10 cellular contexts compared by ENCODE assay signal in genomic region chr11:19919050-19919561, GRCh38.
DNase-seq lines count a peak whose midpoint lies in the region; TF ChIP-seq lines count a peak whose summit lies in the region.
"Had no signal": no experiment of that assay in that cellular context is flagged by ENCODE, and none has a peak within 500 bp of the region (broad histone marks: within the 10 kb centered on the region; RNA-seq: fewer than 3 reads in every experiment).

No MANE protein-coding gene starts in this region.

- DNase-seq in DMS53 (lab: John Stamatoyannopoulos, UW) (peak; percentile 96), RWPE1 (ENCODE audit: low spot score) (peak; percentile 73), fibroblast of mammary gland (ENCODE audit: low read depth) (peak; percentile 99), pulmonary artery endothelial cell (ENCODE audit: low read depth, low spot score) (peak; percentile 91), D341Med (ENCODE audit: low spot score) (no peak), OCI-M2 (lab: John Stamatoyannopoulos, UW; ENCODE audit: unreplicated experiment) (no peak)
- no peak for DNase-seq in effector CD8-positive, alpha-beta T cell (lab: John Stamatoyannopoulos, UW)
- DNase-seq in activated T-cell treated with anti-CD3 and anti-CD28 coated beads, Interleukin-2, amount 50 U/mL, for 24 hours, result no peak
- DNase-seq: activated naive CD4-positive, alpha-beta T cell treated with anti-CD3 and anti-CD28 coated beads, Interleukin-2, amount 50 U/mL, for 16 hours; SJCRH30 had no signal

- no peaks in the 10 kb centered on the region for H3K36me3 Mint-ChIP-seq in activated T-cell treated with anti-CD3 and anti-CD28 coated beads, Interleukin-2, amount 50 U/mL, for 24 hours (ENCODE audit: low read depth)

- H3K4me3 Mint-ChIP-seq in activated T-cell treated with anti-CD3 and anti-CD28 coated beads, Interleukin-2, amount 50 U/mL, for 24 hours, result no peak overlapping the region

- peaks cover 26% of the 10 kb centered on the region for H3K27me3 Mint-ChIP-seq in activated T-cell treated with anti-CD3 and anti-CD28 coated beads, Interleukin-2, amount 50 U/mL, for 24 hours

- TF ChIP-seq CTCF in RWPE1 (conservative IDR thresholded peaks at IDR 0.05; ENCODE audit: low read depth), result no peak
- no peak for TF ChIP-seq CTCF in fibroblast of mammary gland (conservative IDR thresholded peaks at IDR 0.05; ENCODE audit: control insufficient read depth, insufficient read depth, low read depth, low read length)

- CTCF ChIA-PET in RWPE1 (lab: Yijun Ruan, JAX), result interaction anchor here (0.7 to 1.3 kb wide), 8 partner anchors 12 to 213 kb away, joined by 3 to 6 read pairs (median 3); no protein-coding TSS in a partner anchor

- H3K27ac ChIP-seq in RWPE1, result peak overlapping the region; percentile 71
- H3K27ac ChIP-seq: SJCRH30 had no signal

- no peaks in the 10 kb centered on the region for H3K4me1 Mint-ChIP-seq in activated T-cell treated with anti-CD3 and anti-CD28 coated beads, Interleukin-2, amount 50 U/mL, for 24 hours (ENCODE audit: low read depth)

- H3K27ac Mint-ChIP-seq in activated T-cell treated with anti-CD3 and anti-CD28 coated beads, Interleukin-2, amount 50 U/mL, for 24 hours, result no peak overlapping the region

- no peak overlapping the region for H3K4me3 ChIP-seq in fibroblast of mammary gland (ENCODE audit: control insufficient read depth, low read depth, low read length)
- H3K4me3 ChIP-seq: SJCRH30 had no signal

- POLR2A ChIA-PET in RWPE1 (lab: Yijun Ruan, JAX; ENCODE audit: low non-redundant PET), result no interaction called here

- H3K9me3 Mint-ChIP-seq in activated T-cell treated with anti-CD3 and anti-CD28 coated beads, Interleukin-2, amount 50 U/mL, for 24 hours, result no peaks in the 10 kb centered on the region

Comparison
In these comparisons a context has a peak if more than half of its experiments do, and no peak if none do; other contexts are left out.
1. DNase-seq: peak in DMS53 (single experiment), RWPE1 (single experiment), fibroblast of mammary gland (single experiment) and pulmonary artery endothelial cell (single experiment); none in effector CD8-positive, alpha-beta T cell (single experiment), D341Med (single experiment), OCI-M2 (single experiment) and activated T-cell treated with anti-CD3 and anti-CD28 coated beads, Interleukin-2, amount 50 U/mL, for 24 hours (single experiment).